In genomic region chr7:32941996-32942782, GRCh38 we compare ENCODE assay signal across 8 cellular contexts. TPM values are rescaled to one million over a fixed set of nuclear protein-coding genes. Genes with fewer than 3 reads are reported as not detected.
DNase-seq lines count a peak whose midpoint lies in the region; ATAC-seq and TF ChIP-seq lines count a peak whose summit lies in the region.

No MANE protein-coding gene starts in this region.

- H3K79me1 ChIP-seq in mesendoderm (ENCODE audit: low read length), result no peaks in the 10 kb centered on the region

- peak overlapping the region; percentile 64 for H3K4ac ChIP-seq in mesendoderm (ENCODE audit: low read depth, low read length)

- TF ChIP-seq CTCF in A673 (conservative IDR thresholded peaks at IDR 0.05; ENCODE audit: low read depth, low read length), result no peak

- CTCF ChIA-PET in A673 (lab: Charles Lee), result interaction anchor here (1.2 to 1.3 kb wide), 2 partner anchors 95 to 96 kb away, joined by 3 to 5 read pairs; no protein-coding TSS in a partner anchor
- CTCF ChIA-PET in activated CD8-positive, alpha-beta T cell treated with anti-CD3 and anti-CD28 coated beads, Interleukin-2, amount 10 ng/mL, durations not matched to agents 7 days and 5 days (lab: Charles Lee), result interaction anchor here (1.0 to 4.0 kb wide), 11 partner anchors 8 to 166 kb away, joined by 3 to 68 read pairs (median 4); partner anchors contain the start of genes FKBP9 and KBTBD2

- H3K4me3 Mint-ChIP-seq in activated CD8-positive, alpha-beta T cell treated with anti-CD3 and anti-CD28 coated beads, Interleukin-2, amount 10 ng/mL, durations not matched to agents 7 days and 5 days, result peak overlapping the region; percentile 84
- H3K4me3 Mint-ChIP-seq in effector memory CD8-positive, alpha-beta T cell, result peak overlapping the region; percentile 76 to 88

- no peak overlapping the region for H2AK5ac ChIP-seq in mesendoderm (ENCODE audit: low read length)

- H3K4me3 ChIP-seq in A673 (ENCODE audit: low read depth, low read length, poor library complexity, severe bottlenecking) (peak overlapping the region; percentile 86), mesendoderm (ENCODE audit: low read length) (peak overlapping the region; percentile 67)

- intact Hi-C loops in A673 (cut with micrococcal nuclease; ENCODE audit: unreplicated experiment), result loop anchor here (2.0 to 10.0 kb wide), 3 partner anchors 50 to 103 kb away; partner anchors contain the start of gene KBTBD2

- H3K27ac Mint-ChIP-seq in activated CD8-positive, alpha-beta T cell treated with anti-CD3 and anti-CD28 coated beads, Interleukin-2, amount 10 ng/mL, durations not matched to agents 7 days and 5 days, result peak overlapping the region; percentile 52
- H3K27ac Mint-ChIP-seq in effector memory CD8-positive, alpha-beta T cell, result peak overlapping the region in 1 of 2 donors; percentile 63

- WGBS in mesendoderm (ENCODE audit: extremely low coverage, insufficient coverage, low lambda C conversion rate), result no CpG with 5 or more reads among the region's 49 CpGs

- H3K27ac ChIP-seq in A673 (ENCODE audit: low read depth, low read length, poor library complexity, severe bottlenecking) (peak overlapping the region; percentile 91), mesendoderm (ENCODE audit: low read depth, low read length) (peak overlapping the region; percentile 66)

- DNase-seq in A673 (ENCODE audit: low spot score), result peak; percentile 75
- peak; percentile 20 for DNase-seq in NCI-H748 treated with DMSO at 0.1 percent for 48 hours (lab: John Stamatoyannopoulos, UW)
- DNase-seq in activated CD8-positive, alpha-beta T cell treated with anti-CD3 and anti-CD28 coated beads, Interleukin-2, amount 10 ng/mL, durations not matched to agents 7 days and 5 days, result peak; percentile 59
- peak; percentile 34 to 37 (median 35) for DNase-seq in effector memory CD8-positive, alpha-beta T cell
- peak; percentile 55 for DNase-seq in mesendoderm
- peak; percentile 28 to 29 for DNase-seq in stimulated activated CD8-positive, alpha-beta memory T cell treated with anti-CD3 and anti-CD28 coated beads, Interleukin-2, amount 100 ng/mL, for 48 hours (ENCODE audit: low read depth in 2 of 2)

- H2BK5ac ChIP-seq in mesendoderm (ENCODE audit: low read length), result no peak overlapping the region

- H3K36me3 ChIP-seq in A673 (ENCODE audit: insufficient read depth, low read length, poor library complexity, severe bottlenecking) (no peaks in the 10 kb centered on the region), mesendoderm (ENCODE audit: control insufficient read depth, insufficient read depth, low read length) (no peaks in the 10 kb centered on the region)

- H4K8ac ChIP-seq in mesendoderm (ENCODE audit: low read depth, low read length), result no peak overlapping the region

- H3K9ac ChIP-seq in mesendoderm (ENCODE audit: low read length), result peak overlapping the region; percentile 86

- peaks cover 5% of the 10 kb centered on the region for H3K9me3 Mint-ChIP-seq in activated CD8-positive, alpha-beta T cell treated with anti-CD3 and anti-CD28 coated beads, Interleukin-2, amount 10 ng/mL, durations not matched to agents 7 days and 5 days (ENCODE audit: insufficient read depth)
- H3K9me3 Mint-ChIP-seq in effector memory CD8-positive, alpha-beta T cell, result no peaks in the 10 kb centered on the region

- H3K27me3 ChIP-seq in A673 (replicated peaks; ENCODE audit: insufficient read depth, low read depth, low read length, poor library complexity), result no peaks in the 10 kb centered on the region
- H3K27me3 ChIP-seq in mesendoderm (ENCODE audit: insufficient read depth, low read length, poor library complexity), result peaks cover 9% of the 10 kb centered on the region

- H3K4me1 ChIP-seq in A673 (ENCODE audit: insufficient read depth, low read length, poor library complexity, severe bottlenecking), result peaks cover 15% of the 10 kb centered on the region
- no peaks in the 10 kb centered on the region for H3K4me1 ChIP-seq in mesendoderm (ENCODE audit: control insufficient read depth, low read depth, low read length)

- ATAC-seq in GM18858 (IDR thresholded peaks at IDR 0.05; ENCODE audit: unreplicated experiment) (peak; percentile 48), HG03060 (IDR thresholded peaks at IDR 0.05; ENCODE audit: low read depth, unreplicated experiment) (peak; percentile 29)
- peak; percentile 75 for ATAC-seq in activated CD8-positive, alpha-beta T cell treated with anti-CD3 and anti-CD28 coated beads, Interleukin-2, amount 10 ng/mL, durations not matched to agents 7 days and 5 days
- ATAC-seq in effector memory CD8-positive, alpha-beta T cell (replicated peaks), result peak; percentile 65

- H3K36me3 Mint-ChIP-seq in activated CD8-positive, alpha-beta T cell treated with anti-CD3 and anti-CD28 coated beads, Interleukin-2, amount 10 ng/mL, durations not matched to agents 7 days and 5 days (ENCODE audit: low read depth), result peaks cover 4% of the 10 kb centered on the region
- no peaks in the 10 kb centered on the region for H3K36me3 Mint-ChIP-seq in effector memory CD8-positive, alpha-beta T cell (ENCODE audit: insufficient read depth)

- peaks cover 11% of the 10 kb centered on the region for H3K27me3 Mint-ChIP-seq in activated CD8-positive, alpha-beta T cell treated with anti-CD3 and anti-CD28 coated beads, Interleukin-2, amount 10 ng/mL, durations not matched to agents 7 days and 5 days (ENCODE audit: low read depth)
- H3K27me3 Mint-ChIP-seq in effector memory CD8-positive, alpha-beta T cell, result no peaks in the 10 kb centered on the region

- no peaks in the 10 kb centered on the region for H3K79me2 ChIP-seq in mesendoderm (ENCODE audit: control insufficient read depth, insufficient read depth, low read length)

- no peak overlapping the region for H4K5ac ChIP-seq in mesendoderm (ENCODE audit: low read length)

- no peak overlapping the region for H2BK120ac ChIP-seq in mesendoderm (ENCODE audit: low read depth, low read length)

- TSS peak; percentile 67 for BruUV-seq in A673 (replicated peaks; lab: Mats Ljungman, UMichigan)

- H3K4me1 Mint-ChIP-seq in activated CD8-positive, alpha-beta T cell treated with anti-CD3 and anti-CD28 coated beads, Interleukin-2, amount 10 ng/mL, durations not matched to agents 7 days and 5 days (ENCODE audit: low read depth), result peaks cover 17% of the 10 kb centered on the region
- peaks cover 6% of the 10 kb centered on the region in 2 donors for H3K4me1 Mint-ChIP-seq in effector memory CD8-positive, alpha-beta T cell (ENCODE audit: low read depth in 2 of 2)

- H3K4me2 ChIP-seq in mesendoderm (ENCODE audit: low read length), result peak overlapping the region; percentile 79

- H3K18ac ChIP-seq in mesendoderm (ENCODE audit: low read length), result peak overlapping the region; percentile 85

- peak overlapping the region; percentile 24 for H3K23ac ChIP-seq in mesendoderm (ENCODE audit: low read length)

- no peaks in the 10 kb centered on the region for H3K9me3 ChIP-seq in A673 (ENCODE audit: low read depth, low read length, poor library complexity, severe bottlenecking)

- POLR2A ChIA-PET in A673 (lab: Charles Lee; ENCODE audit: low non-redundant PET), result interaction anchor here (0.6 to 0.7 kb wide), 2 partner anchors 50 to 464 kb away, joined by 5 to 10 read pairs; no protein-coding TSS in a partner anchor
- POLR2A ChIA-PET in activated CD8-positive, alpha-beta T cell treated with anti-CD3 and anti-CD28 coated beads, Interleukin-2, amount 10 ng/mL, durations not matched to agents 7 days and 5 days (lab: Charles Lee), result interaction anchor here (1.7 kb wide), 1 partner anchor 51 kb away, joined by 10 read pairs; the partner anchor contains the start of gene KBTBD2

- H2BK15ac ChIP-seq in mesendoderm (replicated peaks; ENCODE audit: low read depth), result peak overlapping the region; percentile 14

- peak overlapping the region; percentile 88 for H3K56ac ChIP-seq in mesendoderm (ENCODE audit: low read length)

RNA-seq across cellular contexts. Expression of gene FKBP9, which starts 15.1 kb away (rescaled TPM):
- total RNA-seq in A673 (2021), result 28.6 and 39.1 TPM in 2 replicates
- under 1 TPM; 0.55 to 0.58 TPM for total RNA-seq in activated CD8-positive, alpha-beta T cell treated with anti-CD3 and anti-CD28 coated beads, Interleukin-2, amount 10 ng/mL, durations not matched to agents 7 days and 5 days
- polyA plus RNA-seq in mesendoderm (2013, experiment 1 of 2), result 7.8 TPM
- 7.1 TPM for polyA plus RNA-seq in mesendoderm (2013, experiment 2 of 2)

RNA-seq across cellular contexts. Expression of gene KBTBD2, which starts 50.6 kb away (rescaled TPM):
- 48.7 and 51.0 TPM in 2 replicates for total RNA-seq in A673 (2021)
- 10 to 100 TPM; 37.4 to 37.8 TPM for total RNA-seq in activated CD8-positive, alpha-beta T cell treated with anti-CD3 and anti-CD28 coated beads, Interleukin-2, amount 10 ng/mL, durations not matched to agents 7 days and 5 days
- 24.2 TPM for polyA plus RNA-seq in mesendoderm (2013, experiment 1 of 2)
- polyA plus RNA-seq in mesendoderm (2013, experiment 2 of 2), result 23.9 TPM

Comparison
In these comparisons a context has a peak if more than half of its experiments do, and no peak if none do; other contexts are left out.
1. Peak in every context shown above with its lines: DNase-seq, ATAC-seq, H3K4me3 ChIP-seq and H3K27ac ChIP-seq.
2. DNase-seq: peak in every context shown above with its lines; median percentile 75 in A673; 59 in activated CD8-positive, alpha-beta T cell treated with anti-CD3 and anti-CD28 coated beads, Interleukin-2, amount 10 ng/mL, durations not matched to agents 7 days and 5 days; 55 in mesendoderm; 35 in effector memory CD8-positive, alpha-beta T cell; 28 in stimulated activated CD8-positive, alpha-beta memory T cell treated with anti-CD3 and anti-CD28 coated beads, Interleukin-2, amount 100 ng/mL, for 48 hours; 20 in NCI-H748 treated with DMSO at 0.1 percent for 48 hours.
3. RNA of gene FKBP9, which starts 15.1 kb away (total RNA-seq): 28.6 to 39.1 TPM in A673; 0.55 to 0.58 TPM in activated CD8-positive, alpha-beta T cell treated with anti-CD3 and anti-CD28 coated beads, Interleukin-2, amount 10 ng/mL, durations not matched to agents 7 days and 5 days; every median in the first group is over 10 times any median in the second.